In genomic region chr2:127160676-127161075, GRCh38 we compare ENCODE assay signal across 15 cellular contexts. TPM values are rescaled to one million over a fixed set of nuclear protein-coding genes. Genes with fewer than 3 reads are reported as not detected.
DNase-seq lines count a peak whose midpoint lies in the region; ATAC-seq and TF ChIP-seq lines count a peak whose summit lies in the region.
"Had no signal": no experiment of that assay in that cellular context is flagged by ENCODE, and none has a peak within 500 bp of the region (broad histone marks: within the 10 kb centered on the region; RNA-seq: fewer than 3 reads in every experiment).

No MANE protein-coding gene starts in this region.

- H3K4me3 Mint-ChIP-seq in naive B cell = no peak overlapping the region
- no peak overlapping the region for H3K4me3 Mint-ChIP-seq in glutamatergic neuron (ENCODE audit: unreplicated experiment)
- H3K4me3 Mint-ChIP-seq: CD8-positive, alpha-beta memory T cell had no signal

- peak; percentile 27 for DNase-seq in activated effector memory CD4-positive, alpha-beta T cell treated with anti-CD3 and anti-CD28 coated beads, Interleukin-2, amount 50 U/mL, for 16 hours
- DNase-seq in activated effector memory CD4-positive, alpha-beta T cell treated with Interleukin-2 at 50 U/mL for 16 hours = no peak
- DNase-seq in naive B cell (no peak), sciatic nerve (ENCODE audit: low spot score) (peak; percentile 7), glutamatergic neuron (no peak), NCI-H748 treated with DMSO at 0.1 percent for 48 hours (lab: John Stamatoyannopoulos, UW) (no peak)
- DNase-seq: 8988T; AML-193; CD8-positive, alpha-beta memory T cell; DMS53; GF-D8 had no signal

- intact Hi-C loops in sciatic nerve (cut with DNase I) = no loop called here

- peak overlapping the region in 5 of 6 donors; percentile 47 to 95 (median 87) for H3K27ac Mint-ChIP-seq in naive B cell
- no peak overlapping the region for H3K27ac Mint-ChIP-seq in glutamatergic neuron (ENCODE audit: unreplicated experiment)

- no peaks in the 10 kb centered on the region for H3K36me3 Mint-ChIP-seq in naive B cell
- no peaks in the 10 kb centered on the region for H3K36me3 Mint-ChIP-seq in glutamatergic neuron (ENCODE audit: unreplicated experiment)
- H3K36me3 Mint-ChIP-seq: CD8-positive, alpha-beta memory T cell had no signal

- ATAC-seq in naive B cell (ENCODE audit: low read depth in 2 of 2) = no peak
- no peak for ATAC-seq in sciatic nerve
- ATAC-seq in HG03039 (IDR thresholded peaks at IDR 0.05; ENCODE audit: unreplicated experiment) = no peak
- no peak for ATAC-seq in HG02571 (IDR thresholded peaks at IDR 0.05; ENCODE audit: unreplicated experiment)
- ATAC-seq: HCT116, HepG2 had no signal

- no peaks in the 10 kb centered on the region for H3K27me3 Mint-ChIP-seq in naive B cell
- no peaks in the 10 kb centered on the region for H3K27me3 Mint-ChIP-seq in glutamatergic neuron (ENCODE audit: unreplicated experiment)

- no peak for TF ChIP-seq CTCF in glutamatergic neuron (IDR thresholded peaks at IDR 0.05; ENCODE audit: partially characterized antibody, unreplicated experiment)

- H3K4me1 Mint-ChIP-seq in naive B cell (peaks cover 24 to 44% (median 39%) of the 10 kb centered on the region in 3 donors), glutamatergic neuron (ENCODE audit: low read depth, unreplicated experiment) (peaks cover 6% of the 10 kb centered on the region)
- H3K4me1 Mint-ChIP-seq: CD8-positive, alpha-beta memory T cell had no signal

- H3K9me3 Mint-ChIP-seq in naive B cell (no peaks in the 10 kb centered on the region), glutamatergic neuron (ENCODE audit: unreplicated experiment) (no peaks in the 10 kb centered on the region)

RNA-seq across cellular contexts. Expression of gene BIN1, which starts 53.7 kb away (rescaled TPM):
- 100 to 1,000 TPM; 103 to 150 (median 124) TPM for polyA plus RNA-seq in naive B cell (ENCODE audit: low read depth in 6 of 6)
- total RNA-seq in sciatic nerve (62.8 TPM), glutamatergic neuron (ENCODE audit: unreplicated experiment) (176 TPM)

RNA-seq across cellular contexts. Expression of gene CYP27C1, which starts 59.4 kb away (rescaled TPM):
- polyA plus RNA-seq in naive B cell (ENCODE audit: low read depth in 6 of 6) = not detected
- 0.31 TPM for total RNA-seq in sciatic nerve
- 4.3 TPM for total RNA-seq in glutamatergic neuron (ENCODE audit: unreplicated experiment)
- total RNA-seq: CD8-positive, alpha-beta memory T cell; HepG2 had no signal
- polyA plus RNA-seq: CD8-positive, alpha-beta memory T cell; HepG2 had no signal

Comparison
In these comparisons a context has a peak if more than half of its experiments do, and no peak if none do; other contexts are left out.
1. DNase-seq: peak in activated effector memory CD4-positive, alpha-beta T cell treated with anti-CD3 and anti-CD28 coated beads, Interleukin-2, amount 50 U/mL, for 16 hours (single experiment) and sciatic nerve (single experiment); none in activated effector memory CD4-positive, alpha-beta T cell treated with Interleukin-2 at 50 U/mL for 16 hours (single experiment), naive B cell (single experiment), glutamatergic neuron (single experiment) and NCI-H748 treated with DMSO at 0.1 percent for 48 hours (single experiment).